Comparison of ENCODE assay signal across 8 cellular contexts in genomic region chr7:129778770-129779601, GRCh38.
DNase-seq lines count a peak whose midpoint lies in the region; ATAC-seq and TF ChIP-seq lines count a peak whose summit lies in the region.

No MANE protein-coding gene starts in this region.

- H3K27me3 ChIP-seq in ovary = peaks cover 14% of the 10 kb centered on the region

- TF ChIP-seq EP300 in ovary (IDR thresholded peaks at IDR 0.05) = no peak

- no peaks in the 10 kb centered on the region for H3K9me3 ChIP-seq in ovary

- peaks cover 21% of the 10 kb centered on the region for H3K4me1 Mint-ChIP-seq in chondrocyte (ENCODE audit: low read depth)

- H3K9me3 Mint-ChIP-seq in chondrocyte (ENCODE audit: low read depth) = no peaks in the 10 kb centered on the region

- H3K4me3 ChIP-seq in ovary = peak overlapping the region; percentile 37

- peaks cover 45% of the 10 kb centered on the region for H3K27me3 Mint-ChIP-seq in chondrocyte (ENCODE audit: low read depth)

- TF ChIP-seq CTCF in chondrocyte (IDR thresholded peaks at IDR 0.05) = peak; percentile 36
- no peak for TF ChIP-seq CTCF in ovary (IDR thresholded peaks at IDR 0.05)

- 1 to 2% (median 2%) methylated on average over 71 to 84 of the region's 84 CpGs for WGBS in ovary, 3 donors

- peaks cover 5% of the 10 kb centered on the region for H3K4me1 ChIP-seq in ovary (ENCODE audit: insufficient read depth)

- no peak overlapping the region for H3K27ac ChIP-seq in ovary

- no peak for ATAC-seq in GM21723 (IDR thresholded peaks at IDR 0.05; ENCODE audit: unreplicated experiment)

- peaks cover 4% of the 10 kb centered on the region for H3K36me3 Mint-ChIP-seq in chondrocyte (ENCODE audit: low read depth)

- H3K4me3 Mint-ChIP-seq in chondrocyte (ENCODE audit: unreplicated experiment) = no peak overlapping the region

- no peak for TF ChIP-seq POLR2A in ovary (IDR thresholded peaks at IDR 0.05)

- H3K36me3 ChIP-seq in ovary = no peaks in the 10 kb centered on the region

- intact Hi-C loops in ovary (cut with DNase I) = no loop called here

- no peak overlapping the region for H3K27ac Mint-ChIP-seq in chondrocyte (ENCODE audit: unreplicated experiment)

- DNase-seq in DMS53 (lab: John Stamatoyannopoulos, UW) (peak; percentile 74), DMS53 treated with DMSO at 0.1 percent for 48 hours (lab: John Stamatoyannopoulos, UW; ENCODE audit: unreplicated experiment) (no peak), LoVo (ENCODE audit: low spot score) (peak; percentile 23), chondrocyte (ENCODE audit: low spot score) (no peak), ovary (no peak), inferior parietal cortex (ENCODE audit: extremely low spot score) (no peak), NCI-H526 treated with DMSO at 0.1 percent for 48 hours (lab: John Stamatoyannopoulos, UW) (no peak)

Comparison
In these comparisons a context has a peak if more than half of its experiments do, and no peak if none do; other contexts are left out.
1. DNase-seq: peak in DMS53 (single experiment) and LoVo (single experiment); none in DMS53 treated with DMSO at 0.1 percent for 48 hours (single experiment), chondrocyte (single experiment), ovary (0 of 5), inferior parietal cortex (single experiment) and NCI-H526 treated with DMSO at 0.1 percent for 48 hours (single experiment).